Comparison of ENCODE assay signal across 3 cellular contexts in the genomic region with DNA sequence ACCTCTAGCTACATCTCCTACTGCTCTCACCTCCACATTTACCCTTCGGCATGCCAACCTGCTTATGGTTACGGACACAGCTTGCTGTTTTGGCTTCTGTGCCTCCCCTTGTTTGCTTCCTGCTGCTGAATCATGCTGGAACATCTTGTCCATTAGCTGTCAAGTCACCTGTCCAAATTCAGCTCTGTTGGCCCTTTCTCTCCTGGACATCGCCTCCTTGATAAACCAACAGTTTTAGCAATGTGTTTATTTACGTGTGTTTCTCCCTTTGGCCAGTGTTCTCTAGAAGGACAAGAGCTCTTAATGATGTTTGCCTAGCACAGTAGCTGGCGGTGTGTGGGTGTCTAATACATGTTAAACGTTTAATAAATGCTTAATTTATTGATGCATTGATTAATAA. TPM values are rescaled to one million over a fixed set of nuclear protein-coding genes. Genes with fewer than 3 reads are reported as not detected.
"Had no signal": no experiment of that assay in that cellular context is flagged by ENCODE, and none has a peak within 500 bp of the region (broad histone marks: within the 10 kb centered on the region; RNA-seq: fewer than 3 reads in every experiment).

No MANE protein-coding gene starts in this region.

RNA-seq across cellular contexts. Expression of a gene that starts 31.4 kb away (rescaled TPM):
- total RNA-seq: HepG2, HT-29, HT1080 had no signal
